ENCODE assay signal across 12 cellular contexts in the genomic region with DNA sequence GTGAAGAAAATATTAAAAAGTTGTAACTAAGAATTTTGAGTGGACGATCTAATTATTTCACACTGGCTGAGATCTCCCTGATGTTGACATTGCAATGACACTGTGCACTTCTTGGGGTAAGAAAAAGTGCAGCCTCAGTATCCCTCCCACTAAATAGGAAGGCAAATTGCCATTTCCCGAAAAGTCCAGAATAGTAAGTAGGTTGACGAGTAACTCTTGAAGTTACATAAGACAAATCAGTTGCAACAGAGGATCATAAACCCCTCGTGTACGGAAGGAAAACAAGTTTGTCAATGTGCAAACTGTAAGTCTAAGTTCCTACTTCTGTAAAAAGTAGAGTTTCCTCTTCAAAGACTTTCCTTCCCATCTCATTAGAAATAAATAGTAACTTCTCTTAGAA. TPM values are rescaled to one million over a fixed set of nuclear protein-coding genes. Genes with fewer than 3 reads are reported as not detected.
"Had no signal": no experiment of that assay in that cellular context is flagged by ENCODE, and none has a peak within 500 bp of the region (broad histone marks: within the 10 kb centered on the region; RNA-seq: fewer than 3 reads in every experiment).

No MANE protein-coding gene starts in this region.

RNA-seq across cellular contexts. Expression of a gene that starts 21.8 kb away (rescaled TPM):
- total RNA-seq: esophagus squamous epithelium, kidney epithelial cell, mammary epithelial cell, mesenteric fat pad, mononuclear cell, natural killer cell, neural crest cell, ovary, posterior vena cava, right atrium auricular region, temporal lobe, ureter had no signal
- polyA plus RNA-seq: mammary epithelial cell, ovary had no signal
